8 cellular contexts compared by ENCODE assay signal in genomic region chr17:42407289-42407836, GRCh38. TPM values are rescaled to one million over a fixed set of nuclear protein-coding genes. Genes with fewer than 3 reads are reported as not detected.
DNase-seq lines count a peak whose midpoint lies in the region; ATAC-seq and TF ChIP-seq lines count a peak whose summit lies in the region.

No MANE protein-coding gene starts in this region.

- H3K4me3 Mint-ChIP-seq in activated naive CD4-positive, alpha-beta T cell treated with anti-CD3 and anti-CD28 coated beads for 36 hours, result no peak overlapping the region
- H3K4me3 Mint-ChIP-seq in osteocyte (ENCODE audit: unreplicated experiment), result no peak overlapping the region

- in situ Hi-C loops in Caki2 (cut with HindIII; ENCODE audit: low pct_unique_long_range_greater_than_20kb, low sequenced_read_pairs) (no loop called here), Panc1 (cut with HindIII; ENCODE audit: low pct_unique_long_range_greater_than_20kb, low sequenced_read_pairs) (no loop called here)

- H3K4me1 ChIP-seq in Panc1 (ENCODE audit: control insufficient read depth, insufficient read depth, low read length), result peaks cover 57% of the 10 kb centered on the region
- peaks cover 70% of the 10 kb centered on the region for H3K4me1 ChIP-seq in upper lobe of right lung

- H3K27ac Mint-ChIP-seq in activated naive CD4-positive, alpha-beta T cell treated with anti-CD3 and anti-CD28 coated beads for 36 hours, result no peak overlapping the region
- peak overlapping the region; percentile 92 for H3K27ac Mint-ChIP-seq in osteocyte (ENCODE audit: unreplicated experiment)

- H3K4me3 ChIP-seq in Panc1 (ENCODE audit: low read depth in 2 of 2, low read length in 2 of 2), result no peak overlapping the region
- H3K4me3 ChIP-seq in upper lobe of right lung, result no peak overlapping the region

- POLR2A ChIA-PET in Panc1 (lab: Charles Lee), result no interaction called here

- no peak for TF ChIP-seq CTCF in Panc1 (IDR thresholded peaks at IDR 0.05)
- no peak for TF ChIP-seq CTCF in osteocyte (IDR thresholded peaks at IDR 0.05)
- TF ChIP-seq CTCF in upper lobe of right lung (IDR thresholded peaks at IDR 0.05), result no peak

- ATAC-seq in Panc1 (peak; percentile 82), upper lobe of right lung (peak; percentile 88), GM18502 (IDR thresholded peaks at IDR 0.05; ENCODE audit: poor library complexity, unreplicated experiment) (no peak)

- peaks cover 16% of the 10 kb centered on the region for H3K4me1 Mint-ChIP-seq in activated naive CD4-positive, alpha-beta T cell treated with anti-CD3 and anti-CD28 coated beads for 36 hours (ENCODE audit: low read depth)
- H3K4me1 Mint-ChIP-seq in osteocyte (ENCODE audit: unreplicated experiment), result peaks cover 72% of the 10 kb centered on the region

- H3K36me3 ChIP-seq in Panc1 (ENCODE audit: control insufficient read depth, insufficient read depth, low read length) (no peaks in the 10 kb centered on the region), upper lobe of right lung (peaks cover 30% of the 10 kb centered on the region)

- H3K9me3 Mint-ChIP-seq in activated naive CD4-positive, alpha-beta T cell treated with anti-CD3 and anti-CD28 coated beads for 36 hours, result no peaks in the 10 kb centered on the region
- H3K9me3 Mint-ChIP-seq in osteocyte (ENCODE audit: unreplicated experiment), result no peaks in the 10 kb centered on the region

- H3K27me3 ChIP-seq in Panc1 (ENCODE audit: control insufficient read depth, insufficient read depth, low read length) (no peaks in the 10 kb centered on the region), upper lobe of right lung (no peaks in the 10 kb centered on the region)

- H3K27me3 Mint-ChIP-seq in activated naive CD4-positive, alpha-beta T cell treated with anti-CD3 and anti-CD28 coated beads for 36 hours (ENCODE audit: low read depth), result no peaks in the 10 kb centered on the region
- no peaks in the 10 kb centered on the region for H3K27me3 Mint-ChIP-seq in osteocyte (ENCODE audit: unreplicated experiment)

- H3K9me3 ChIP-seq in Panc1 (ENCODE audit: control insufficient read depth, insufficient read depth, low read depth, low read length) (no peaks in the 10 kb centered on the region), upper lobe of right lung (no peaks in the 10 kb centered on the region)

- DNase-seq in Caki2 (ENCODE audit: low read depth), result peak; percentile 70
- DNase-seq in HT1080 (ENCODE audit: low read depth), result peak; percentile 70
- no peak for DNase-seq in Panc1 (ENCODE audit: low read depth, low spot score)
- peak; percentile 75 for DNase-seq in activated naive CD4-positive, alpha-beta T cell treated with anti-CD3 and anti-CD28 coated beads for 36 hours
- DNase-seq in germinal center (ENCODE audit: low spot score), result peak; percentile 77
- DNase-seq in osteocyte (ENCODE audit: extremely low spot score, unreplicated experiment), result no peak
- DNase-seq in upper lobe of right lung, result peak; percentile 90

- BruUV-seq in Panc1 (replicated peaks; lab: Mats Ljungman, UMichigan), result no TSS peak

- no peaks in the 10 kb centered on the region for H3K36me3 Mint-ChIP-seq in activated naive CD4-positive, alpha-beta T cell treated with anti-CD3 and anti-CD28 coated beads for 36 hours (ENCODE audit: low read depth)
- peaks cover 19% of the 10 kb centered on the region for H3K36me3 Mint-ChIP-seq in osteocyte (ENCODE audit: unreplicated experiment)

- H3K27ac ChIP-seq in Panc1 (ENCODE audit: low read length) (peak overlapping the region; percentile 67), upper lobe of right lung (peak overlapping the region; percentile 79)

- intact Hi-C loops in Panc1 (cut with micrococcal nuclease; ENCODE audit: unreplicated experiment) (no loop called here), upper lobe of right lung (cut with DNase I) (loop anchor here (5.0 kb wide), 1 partner anchor 85 kb away; no protein-coding TSS in a partner anchor)
- intact Hi-C loops in activated naive CD4-positive, alpha-beta T cell treated with anti-CD3 and anti-CD28 coated beads for 36 hours (cut with micrococcal nuclease), result loop anchor here (2.0 kb wide), 1 partner anchor 341 kb away; no protein-coding TSS in a partner anchor

- CTCF ChIA-PET in Panc1 (lab: Charles Lee), result interaction anchor here (1.1 kb wide), 1 partner anchor 120 kb away, joined by 6 read pairs; no protein-coding TSS in a partner anchor
- CTCF ChIA-PET in activated naive CD4-positive, alpha-beta T cell treated with anti-CD3 and anti-CD28 coated beads for 36 hours (lab: Charles Lee), result interaction anchor here (0.9 to 10.4 kb wide), 13 partner anchors 8 to 294 kb away, joined by 3 to 442 read pairs (median 6); partner anchors contain the start of genes CAVIN1 and STAT3

RNA-seq across cellular contexts. Expression of gene CAVIN1, which starts 15.7 kb away (rescaled TPM):
- total RNA-seq in Caki2 (2014; rRNA removed; shearing (Covaris generic); ENCODE audit: low replicate concordance), result 287 and 330 TPM in 2 replicates
- 232 and 236 TPM in 2 replicates for total RNA-seq in HT1080 (2014; rRNA removed; shearing (Covaris generic))
- polyA plus RNA-seq in HT1080 (2015; cell fraction: cytosol; rRNA removed), result 129 and 146 TPM in 2 replicates
- polyA plus RNA-seq in HT1080 (2015; cell fraction: nucleus; rRNA removed), result 163 and 166 TPM in 2 replicates
- total RNA-seq in Panc1 (2021; ENCODE audit: unreplicated experiment), result 315 TPM
- polyA plus RNA-seq in Panc1 (2012; ENCODE audit: insufficient read length), result 283 TPM
- under 1 TPM; 0.64 to 0.67 TPM for total RNA-seq in activated naive CD4-positive, alpha-beta T cell treated with anti-CD3 and anti-CD28 coated beads for 36 hours
- 487 and 510 TPM in 2 replicates for total RNA-seq in osteocyte
- 342 TPM for total RNA-seq in upper lobe of right lung

RNA-seq across cellular contexts. Expression of gene STAT3, which starts 19.1 kb away (rescaled TPM):
- total RNA-seq in Caki2 (2014; rRNA removed; shearing (Covaris generic); ENCODE audit: low replicate concordance), result 21.0 and 29.7 TPM in 2 replicates
- 32.9 and 42.2 TPM in 2 replicates for total RNA-seq in HT1080 (2014; rRNA removed; shearing (Covaris generic))
- polyA plus RNA-seq in HT1080 (2015; cell fraction: cytosol; rRNA removed), result 36.0 and 41.8 TPM in 2 replicates
- 80.7 and 86.7 TPM in 2 replicates for polyA plus RNA-seq in HT1080 (2015; cell fraction: nucleus; rRNA removed)
- total RNA-seq in Panc1 (2021; ENCODE audit: unreplicated experiment) (287 TPM), osteocyte (280 and 281 TPM in 2 replicates), upper lobe of right lung (309 TPM)
- polyA plus RNA-seq in Panc1 (2012; ENCODE audit: insufficient read length), result 210 TPM
- 100 to 1,000 TPM; 404 to 408 TPM for total RNA-seq in activated naive CD4-positive, alpha-beta T cell treated with anti-CD3 and anti-CD28 coated beads for 36 hours

RNA-seq across cellular contexts. Expression of gene ATP6V0A1, which starts 51.3 kb away (rescaled TPM):
- total RNA-seq in Caki2 (2014; rRNA removed; shearing (Covaris generic); ENCODE audit: low replicate concordance), result 42.0 and 49.6 TPM in 2 replicates
- 11.8 and 14.8 TPM in 2 replicates for total RNA-seq in HT1080 (2014; rRNA removed; shearing (Covaris generic))
- polyA plus RNA-seq in HT1080 (2015; cell fraction: cytosol; rRNA removed), result 8.4 and 9.4 TPM in 2 replicates
- polyA plus RNA-seq in HT1080 (2015; cell fraction: nucleus; rRNA removed), result 38.6 and 45.7 TPM in 2 replicates
- total RNA-seq in Panc1 (2021; ENCODE audit: unreplicated experiment), result 53.4 TPM
- polyA plus RNA-seq in Panc1 (2012; ENCODE audit: insufficient read length), result 42.5 TPM
- 10 to 100 TPM in 1 of 2 experiments, 1 to 10 TPM in 1; 9.9 to 10.3 TPM for total RNA-seq in activated naive CD4-positive, alpha-beta T cell treated with anti-CD3 and anti-CD28 coated beads for 36 hours
- 63.2 and 67.1 TPM in 2 replicates for total RNA-seq in osteocyte
- 109 TPM for total RNA-seq in upper lobe of right lung

Comparison
In these comparisons a context has a peak if more than half of its experiments do, and no peak if none do; other contexts are left out.
1. DNase-seq: peak in Caki2 (single experiment), HT1080 (single experiment), activated naive CD4-positive, alpha-beta T cell treated with anti-CD3 and anti-CD28 coated beads for 36 hours (single experiment), germinal center (single experiment) and upper lobe of right lung (single experiment); none in Panc1 (single experiment) and osteocyte (single experiment).
2. RNA of gene CAVIN1, which starts 15.7 kb away (total RNA-seq): 487 to 510 TPM in osteocyte, 342 TPM in upper lobe of right lung (single experiment), 315 TPM in Panc1 (single experiment), 287 to 330 TPM in Caki2 and 232 to 236 TPM in HT1080; 0.64 to 0.67 TPM in activated naive CD4-positive, alpha-beta T cell treated with anti-CD3 and anti-CD28 coated beads for 36 hours; every median in the first group is over 100 times any median in the second.